8 cellular contexts compared by ENCODE assay signal in the genomic region with DNA sequence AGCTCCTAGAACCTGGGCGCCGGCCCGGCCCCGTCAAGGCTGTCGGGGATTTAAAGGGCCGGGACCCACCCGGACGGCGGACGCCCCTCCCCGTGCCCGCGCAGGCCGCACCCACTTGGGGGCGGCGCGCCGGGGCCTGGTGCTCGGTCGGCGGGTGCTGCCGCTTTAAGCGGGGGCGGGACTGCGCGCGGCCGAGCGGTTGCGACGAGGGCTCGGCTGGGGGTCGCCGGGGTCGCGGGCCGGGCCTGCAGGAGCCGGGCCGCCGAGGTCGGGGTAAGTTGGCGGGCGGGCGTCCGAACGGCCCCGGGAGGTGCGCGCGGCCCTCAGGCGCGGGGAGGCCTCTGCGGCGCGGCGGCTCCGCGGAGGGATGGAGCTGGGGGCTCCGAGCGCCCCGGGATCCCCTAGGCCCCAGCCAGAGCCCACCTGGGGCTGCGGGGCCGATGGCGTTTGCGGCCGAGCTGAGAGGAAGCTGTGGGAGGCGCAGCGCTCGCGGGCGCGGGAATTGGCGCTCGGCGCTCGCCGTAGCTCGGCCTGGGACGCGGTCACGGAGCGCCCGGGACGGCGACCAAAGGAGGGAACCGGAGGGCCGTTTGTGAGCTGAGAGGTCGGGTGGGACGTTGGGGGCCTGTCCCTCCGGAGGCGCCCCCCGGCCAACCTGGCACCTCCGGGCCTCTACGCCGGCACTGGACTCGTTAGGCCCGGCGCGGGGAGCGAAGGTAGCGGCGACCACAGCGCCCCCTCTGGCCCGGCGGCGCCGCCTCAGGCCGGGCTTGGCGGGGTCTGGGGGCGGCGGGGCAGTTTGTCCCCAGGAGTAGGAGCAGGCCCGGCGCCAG. TPM values are rescaled to one million over a fixed set of nuclear protein-coding genes. Genes with fewer than 3 reads are reported as not detected.
DNase-seq lines count a peak whose midpoint lies in the region; ATAC-seq and TF ChIP-seq lines count a peak whose summit lies in the region.

A gene (plus strand): TSS at position 168 of the 833 bp plus-strand sequence. CDS start 2,619 bp downstream, outside the sequence.

- H3K4me1 ChIP-seq in MM.1S (ENCODE audit: low read length): peaks cover 22% of the 10 kb centered on the region

- no peaks in the 10 kb centered on the region for H4K20me1 ChIP-seq in MM.1S (ENCODE audit: insufficient read depth, low read length)

- peak within 1 kb of the TSS; percentile 99 for H3K9ac ChIP-seq in MM.1S (ENCODE audit: low read length)

- in situ Hi-C loops in astrocyte of the spinal cord (cut with HindIII; ENCODE audit: low sequenced_read_pairs): no loop called here

- peaks cover 2% of the 10 kb centered on the region for H3K27me3 ChIP-seq in H7 (ENCODE audit: control insufficient read depth, insufficient read depth, low read length)
- H3K27me3 ChIP-seq in MM.1S (replicated peaks; ENCODE audit: insufficient read depth, low read length): no peaks in the 10 kb centered on the region

- peaks cover 18% of the 10 kb centered on the region for H3K36me3 Mint-ChIP-seq in T-helper 2 cell treated with Interferon-gamma antibody and Interleukin-4, amounts not matched to agents 5 μg/mL and 100 μg/mL, for 36 hours (ENCODE audit: low read depth)

- H3K27ac Mint-ChIP-seq in T-helper 2 cell treated with Interferon-gamma antibody and Interleukin-4, amounts not matched to agents 5 μg/mL and 100 μg/mL, for 36 hours: peak within 1 kb of the TSS; percentile 93

- H3K27me3 Mint-ChIP-seq in T-helper 2 cell treated with Interferon-gamma antibody and Interleukin-4, amounts not matched to agents 5 μg/mL and 100 μg/mL, for 36 hours (ENCODE audit: low read depth): peaks cover 4% of the 10 kb centered on the region

- H3K4me2 ChIP-seq in MM.1S (ENCODE audit: low read depth, low read length): peak within 1 kb of the TSS; percentile 91

- peak; percentile 92 for TF ChIP-seq CTCF in GM12865 (IDR thresholded peaks at IDR 0.05; ENCODE audit: insufficient read depth, low read depth, low read length, missing control alignments)
- TF ChIP-seq CTCF in MM.1S (IDR thresholded peaks at IDR 0.05; ENCODE audit: low read length): peak; percentile 71
- TF ChIP-seq CTCF in astrocyte of the spinal cord (IDR thresholded peaks at IDR 0.05; ENCODE audit: low read depth, low read length): peak; percentile 66

- peak within 1 kb of the TSS; percentile 87 for H3K4me3 ChIP-seq in GM12865 (ENCODE audit: low read depth, low read length)
- peak within 1 kb of the TSS; percentile 93 for H3K4me3 ChIP-seq in H7 (ENCODE audit: insufficient read depth, low read depth, low read length)
- H3K4me3 ChIP-seq in MM.1S (ENCODE audit: low read length): peak within 1 kb of the TSS; percentile 94
- peak within 1 kb of the TSS; percentile 98 for H3K4me3 ChIP-seq in astrocyte of the spinal cord (ENCODE audit: low read depth, low read length)

- H3K4me3 Mint-ChIP-seq in T-helper 2 cell treated with Interferon-gamma antibody and Interleukin-4, amounts not matched to agents 5 μg/mL and 100 μg/mL, for 36 hours: peak within 1 kb of the TSS; percentile 94

- intact Hi-C loops in sciatic nerve (cut with DNase I): no loop called here

- peaks cover 10% of the 10 kb centered on the region for H3K4me1 Mint-ChIP-seq in T-helper 2 cell treated with Interferon-gamma antibody and Interleukin-4, amounts not matched to agents 5 μg/mL and 100 μg/mL, for 36 hours (ENCODE audit: low read depth)

- H3K27ac ChIP-seq in MM.1S (ENCODE audit: low read length): peak within 1 kb of the TSS; percentile 98

- peak within 1 kb of the TSS; percentile 82 for H2AFZ ChIP-seq in MM.1S (ENCODE audit: low read length)

- ATAC-seq in sciatic nerve: peak; percentile 85

- no peaks in the 10 kb centered on the region for H3K9me3 Mint-ChIP-seq in T-helper 2 cell treated with Interferon-gamma antibody and Interleukin-4, amounts not matched to agents 5 μg/mL and 100 μg/mL, for 36 hours

- no peaks in the 10 kb centered on the region for H3K9me3 ChIP-seq in MM.1S (replicated peaks; ENCODE audit: insufficient read depth, low read length)

- H3K79me2 ChIP-seq in MM.1S (ENCODE audit: low read length): peaks cover 34% of the 10 kb centered on the region

- H3F3A ChIP-seq in MM.1S (ENCODE audit: insufficient read depth, low read length): peaks cover 37% of the 10 kb centered on the region

- DNase-seq in GM12865 (ENCODE audit: low read depth) (peak; percentile 81), H7 (peak; percentile 97), MM.1S (peak; percentile 66), astrocyte of the spinal cord (ENCODE audit: low read depth, low spot score) (peak; percentile 70), hypothalamus (lab: John Stamatoyannopoulos, UW) (peak in 44 of 51 donors; percentile 20 to 86 (median 52)), sciatic nerve (ENCODE audit: low spot score) (peak; percentile 84), NCI-H187 treated with DMSO at 0.1 percent for 48 hours (lab: John Stamatoyannopoulos, UW) (no peak)
- DNase-seq in T-helper 2 cell treated with Interferon-gamma antibody and Interleukin-4, amounts not matched to agents 5 μg/mL and 100 μg/mL, for 36 hours (ENCODE audit: low spot score): peak; percentile 74

- no peaks in the 10 kb centered on the region for H3K9me2 ChIP-seq in MM.1S (replicated peaks; ENCODE audit: insufficient read depth, low read length)

- H3K36me3 ChIP-seq in H7 (replicated peaks; ENCODE audit: control insufficient read depth, insufficient read depth, low read length) (peaks cover 11% of the 10 kb centered on the region), MM.1S (replicated peaks; ENCODE audit: insufficient read depth, low read length) (peaks cover 9% of the 10 kb centered on the region)

RNA-seq across cellular contexts. Expression of the gene that starts here (rescaled TPM):
- 13.0 and 15.1 TPM in 2 replicates for total RNA-seq in H7 (2014; rRNA removed; shearing (Covaris generic))
- total RNA-seq in sciatic nerve: 50.6 TPM
